8 cellular contexts compared by ENCODE assay signal in genomic region chr12:14955876-14956811, GRCh38.
DNase-seq lines count a peak whose midpoint lies in the region; ATAC-seq and TF ChIP-seq lines count a peak whose summit lies in the region.

No MANE protein-coding gene starts in this region.

- H3K36me3 Mint-ChIP-seq in effector memory CD8-positive, alpha-beta T cell (ENCODE audit: insufficient read depth), result peaks cover 79% of the 10 kb centered on the region

- no peaks in the 10 kb centered on the region for H3K9me3 Mint-ChIP-seq in effector memory CD8-positive, alpha-beta T cell

- DNase-seq in NB4 (ENCODE audit: low read depth) (peak; percentile 92), retina (no peak), HuH-7.5 (ENCODE audit: low spot score) (no peak), NCI-H1417 treated with DMSO at 0.1 percent for 48 hours (lab: John Stamatoyannopoulos, UW) (no peak), cortex of kidney (lab: John Stamatoyannopoulos, UW) (no peak)
- no peak for DNase-seq in effector memory CD8-positive, alpha-beta T cell

- H3K27ac Mint-ChIP-seq in effector memory CD8-positive, alpha-beta T cell, result peak overlapping the region; percentile 98 to 99

- peak; percentile 35 for ATAC-seq in GM18498 (IDR thresholded peaks at IDR 0.05; ENCODE audit: unreplicated experiment)
- peak; percentile 33 for ATAC-seq in GM21723 (IDR thresholded peaks at IDR 0.05; ENCODE audit: unreplicated experiment)
- ATAC-seq in effector memory CD8-positive, alpha-beta T cell (replicated peaks), result no peak

- H3K4me3 Mint-ChIP-seq in effector memory CD8-positive, alpha-beta T cell, result peak overlapping the region; percentile 98 to 99

- peak overlapping the region; percentile 62 for H3K4me3 ChIP-seq in NB4 (ENCODE audit: low read depth, low read length)

- H3K27me3 Mint-ChIP-seq in effector memory CD8-positive, alpha-beta T cell, result no peaks in the 10 kb centered on the region

- TF ChIP-seq CTCF in NB4 (IDR thresholded peaks at IDR 0.05; ENCODE audit: low read depth, low read length), result no peak

- TF ChIP-seq POLR2A in NB4 (IDR thresholded peaks at IDR 0.05; ENCODE audit: extremely low read depth, insufficient read length), result no peak

- peaks cover 67 to 85% of the 10 kb centered on the region in 2 donors for H3K4me1 Mint-ChIP-seq in effector memory CD8-positive, alpha-beta T cell (ENCODE audit: low read depth in 2 of 2)
